ENCODE assay signal across 8 cellular contexts in genomic region chr5:169637856-169638190, GRCh38. TPM values are rescaled to one million over a fixed set of nuclear protein-coding genes. Genes with fewer than 3 reads are reported as not detected.
DNase-seq lines count a peak whose midpoint lies in the region; ATAC-seq, FAIRE-seq and TF ChIP-seq lines count a peak whose summit lies in the region.

No MANE protein-coding gene starts in this region.

- peaks cover 12% of the 10 kb centered on the region; the same call in 1 of the 2 replicates for H3K4me1 ChIP-seq in GM12878 (ENCODE audit: control insufficient read depth, insufficient read depth, low read length)

- DNase-seq in T-helper 1 cell: peak; percentile 36 to 85 (median 51)
- no peak for DNase-seq in GM12878 (ENCODE audit: low read depth, low spot score)
- DNase-seq in stimulated activated CD4-positive, alpha-beta T cell treated with anti-CD3 and anti-CD28 coated beads, Interleukin-12 subunit alpha, Interleukin-12 subunit beta, amount 100 ng/mL, for 24 hours (ENCODE audit: low read depth in 2 of 2): peak; percentile 49 to 63
- no peak for DNase-seq in NCI-H1092 treated with DMSO at 0.1 percent for 48 hours (lab: John Stamatoyannopoulos, UW)
- DNase-seq in SHP77 treated with DMSO at 0.1 percent for 48 hours (lab: John Stamatoyannopoulos, UW): no peak
- no peak for DNase-seq in occipital lobe (lab: John Stamatoyannopoulos, UW)

- peak; percentile 54 for ATAC-seq in GM18870 (IDR thresholded peaks at IDR 0.05; ENCODE audit: unreplicated experiment)
- peak; percentile 58 for ATAC-seq in HG03039 (IDR thresholded peaks at IDR 0.05; ENCODE audit: unreplicated experiment)
- peak; percentile 84 for ATAC-seq in GM12878

- peak overlapping the region; percentile 94 for H2AFZ ChIP-seq in GM12878 (ENCODE audit: control insufficient read depth, low read depth, low read length)

- CTCF ChIA-PET in GM12878 (lab: Yijun Ruan, JAX): interaction anchor here (0.8 to 2.0 kb wide), 9 partner anchors 9 to 650 kb away, joined by 3 to 12 read pairs (median 4); partner anchors contain the start of genes INSYN2B and SPDL1

- H3K79me2 ChIP-seq in GM12878 (ENCODE audit: control insufficient read depth, insufficient read depth, low read length): peaks cover 63% of the 10 kb centered on the region

- TF ChIP-seq RAD21 in GM12878 (IDR thresholded peaks at IDR 0.05; ENCODE audit: insufficient read depth, low read depth, low read length): no peak

- BruUV-seq in GM12878 (replicated peaks; lab: Mats Ljungman, UMichigan): no TSS peak

- intact Hi-C loops in GM12878 (cut with micrococcal nuclease; ENCODE audit: unreplicated experiment): loop anchor here (1.0 to 2.0 kb wide), 3 partner anchors 19 to 1059 kb away; partner anchors contain the start of gene PANK3

- peaks cover 0 to 10% of the 10 kb centered on the region in 2 experiments for H3K36me3 ChIP-seq in GM12878 (ENCODE audit: control insufficient read depth in 2 of 2, insufficient read depth in 2 of 2, low read length in 1 of 2)

- peak overlapping the region; percentile 99 for H3K4me2 ChIP-seq in GM12878 (ENCODE audit: control insufficient read depth, insufficient read depth)

- peak overlapping the region; percentile 98 for H3K27ac ChIP-seq in GM12878 (ENCODE audit: control insufficient read depth, insufficient read depth)

- 4% methylated on average over 6 of the region's 6 CpGs for WGBS in GM12878 (ENCODE audit: insufficient coverage, insufficient replicate concordance, low lambda C conversion rate, missing lambda C conversion rate)

- peaks cover 4% of the 10 kb centered on the region; the same call in 2 of the 3 replicates for H3K9me3 ChIP-seq in GM12878 (replicated peaks; ENCODE audit: control insufficient read depth, insufficient read depth, low read length)

- no peak for TF ChIP-seq EP300 in GM12878 (IDR thresholded peaks at IDR 0.05; ENCODE audit: borderline replicate concordance in 1 of 2, control insufficient read depth in 1 of 2, low read depth in 2 of 2, low read length in 2 of 2)

- peak overlapping the region; percentile 98 for H3K9ac ChIP-seq in GM12878 (ENCODE audit: control insufficient read depth, insufficient read depth, low read length)

- H4K20me1 ChIP-seq in GM12878 (ENCODE audit: control insufficient read depth, insufficient read depth): peaks cover 4% of the 10 kb centered on the region; the same call in 1 of the 2 replicates

- TF ChIP-seq POLR2A in GM12878 (IDR thresholded peaks at IDR 0.05; ENCODE audit: low read depth, low read length): no peak; the same call in 1 of the 2 replicates

- in situ Hi-C loops in GM12878 (cut with MboI): no loop called here

- H3K27me3 ChIP-seq in GM12878 (replicated peaks in 1 of 2; ENCODE audit: control insufficient read depth in 2 of 2, insufficient read depth in 2 of 2, low read length in 1 of 2): no peaks in the 10 kb centered on the region

- RAD21 ChIA-PET in GM12878 (lab: Charles Lee; ENCODE audit: unreplicated experiment): interaction anchor here (0.6 to 4.6 kb wide), 10 partner anchors 11 to 173 kb away, joined by 3 to 47 read pairs (median 8); partner anchors contain the start of gene SPDL1

- H3K4me3 ChIP-seq in GM12878: peak overlapping the region; percentile 89

- no peak for TF ChIP-seq CTCF in GM12878 (IDR thresholded peaks at IDR 0.05 in 2 of 3, conservative IDR thresholded peaks at IDR 0.05 in 1 of 3; ENCODE audit: control insufficient read depth in 2 of 3, extremely low read depth in 1 of 3, insufficient read depth in 1 of 3, low read depth in 3 of 3, low read length in 3 of 3)

- POLR2A ChIA-PET in GM12878 (lab: Charles Lee): interaction anchor here (0.6 to 4.6 kb wide), 12 partner anchors 10 to 65 kb away, joined by 3 to 24 read pairs (median 10); partner anchors contain the start of gene SPDL1

- no peak for FAIRE-seq in GM12878 (lab: Jason Lieb, UNC)

- SMC1A ChIA-PET in GM12878 (lab: Charles Lee; ENCODE audit: uncharacterized antibody, unreplicated experiment): interaction anchor here (0.7 to 4.9 kb wide), 18 partner anchors 9 to 400 kb away, joined by 3 to 36 read pairs (median 4); partner anchors contain the start of gene SPDL1

TF ChIP-seq in GM12878, 131 proteins besides CTCF, POLR2A, EP300 and RAD21 (continues in another document):
- TF ChIP-seq ZNF687 (IDR thresholded peaks at IDR 0.05): peak; percentile 98

RNA-seq across cellular contexts. Expression of gene DOCK2, which starts 0.7 kb away (rescaled TPM):
- total RNA-seq in GM12878 (2013; cell fraction: nucleolus; rRNA removed): 746 and 764 TPM in 2 replicates
- 172 and 178 TPM in 2 replicates for total RNA-seq in GM12878 (2014; rRNA removed)
- 125 and 126 TPM in 2 replicates for total RNA-seq in GM12878 (2014; rRNA removed; fragmentation: Illumina TruSeq; extraction: Trizol)
- total RNA-seq in GM12878 (2021): 179 and 192 TPM in 2 replicates
- polyA plus RNA-seq in GM12878 (2011; ENCODE audit: low read depth): 75.8 TPM
- polyA plus RNA-seq in GM12878 (2011; rRNA removed): 130 and 171 TPM in 2 replicates
- 148 and 150 TPM in 2 replicates for polyA plus RNA-seq in GM12878 (2011; cell fraction: cytosol; rRNA removed)
- polyA plus RNA-seq in GM12878 (2011; cell fraction: nucleus; rRNA removed): 183 and 219 TPM in 2 replicates
- 87.1 and 104 TPM in 2 replicates for polyA plus RNA-seq in GM12878 (2012)
- 123 and 129 TPM in 2 replicates for polyA plus RNA-seq in GM12878 (2014; fragmentation: Illumina TruSeq; extraction: Trizol)
- 10 to 100 TPM; 34.2 to 41.6 TPM for polyA plus RNA-seq in GM12878 (2014; fragmentation: Nextera tagmentation; extraction: Ambion mirVana)
- polyA plus RNA-seq in GM12878 (2014; rRNA removed): 95.5 and 104 TPM in 2 replicates
- 100 to 1,000 TPM; 109 to 114 TPM for polyA plus RNA-seq in GM12878 (2016; fragmentation: Nextera tagmentation; extraction: Ambion mirVana)
- polyA minus RNA-seq in GM12878 (2011; rRNA and poly(A)+ RNA removed): 381 and 449 TPM in 2 replicates
- 66.6 and 92.6 TPM in 2 replicates for polyA minus RNA-seq in GM12878 (2011; cell fraction: cytosol; rRNA and poly(A)+ RNA removed)
- 411 and 600 TPM in 2 replicates for polyA minus RNA-seq in GM12878 (2011; cell fraction: nucleus; rRNA and poly(A)+ RNA removed)
- 6.4 TPM for total RNA-seq in occipital lobe

RNA-seq across cellular contexts. Expression of gene SPDL1, which starts 54.2 kb away (rescaled TPM):
- 33.6 and 40.2 TPM in 2 replicates for total RNA-seq in GM12878 (2013; cell fraction: nucleolus; rRNA removed)
- total RNA-seq in GM12878 (2014; rRNA removed) (34.2 and 38.9 TPM in 2 replicates), GM12878 (2014; rRNA removed; fragmentation: Illumina TruSeq; extraction: Trizol) (49.1 and 51.5 TPM in 2 replicates), GM12878 (2021) (34.5 and 39.2 TPM in 2 replicates), occipital lobe (18.6 TPM)
- 9.1 TPM for polyA plus RNA-seq in GM12878 (2011; ENCODE audit: low read depth)
- polyA plus RNA-seq in GM12878 (2011; rRNA removed) (39.7 and 70.1 TPM in 2 replicates), GM12878 (2014; fragmentation: Illumina TruSeq; extraction: Trizol) (67.6 TPM in 2 replicates), GM12878 (2014; fragmentation: Nextera tagmentation; extraction: Ambion mirVana) (10 to 100 TPM; 36.6 to 40.4 TPM), GM12878 (2014; rRNA removed) (39.2 and 53.0 TPM in 2 replicates), GM12878 (2016; fragmentation: Nextera tagmentation; extraction: Ambion mirVana) (10 to 100 TPM; 60.6 to 69.9 TPM)
- polyA plus RNA-seq in GM12878 (2011; cell fraction: cytosol; rRNA removed): 12.9 and 14.3 TPM in 2 replicates
- polyA plus RNA-seq in GM12878 (2011; cell fraction: nucleus; rRNA removed): 41.2 and 50.0 TPM in 2 replicates
- polyA plus RNA-seq in GM12878 (2012): 17.6 and 18.1 TPM in 2 replicates
- polyA minus RNA-seq in GM12878 (2011; rRNA and poly(A)+ RNA removed): 18.7 and 25.0 TPM in 2 replicates
- polyA minus RNA-seq in GM12878 (2011; cell fraction: cytosol; rRNA and poly(A)+ RNA removed): 11.9 and 12.7 TPM in 2 replicates
- polyA minus RNA-seq in GM12878 (2011; cell fraction: nucleus; rRNA and poly(A)+ RNA removed): 28.4 and 37.2 TPM in 2 replicates

Comparison
In these comparisons a context has a peak if more than half of its experiments do, and no peak if none do; other contexts are left out.
1. DNase-seq: peak in T-helper 1 cell (5 of 5) and stimulated activated CD4-positive, alpha-beta T cell treated with anti-CD3 and anti-CD28 coated beads, Interleukin-12 subunit alpha, Interleukin-12 subunit beta, amount 100 ng/mL, for 24 hours (2 of 2); none in GM12878 (single experiment), NCI-H1092 treated with DMSO at 0.1 percent for 48 hours (single experiment), SHP77 treated with DMSO at 0.1 percent for 48 hours (single experiment) and occipital lobe (single experiment).
2. RNA of gene DOCK2, which starts 0.7 kb away (total RNA-seq): 125 to 764 TPM in GM12878; 6.4 TPM in occipital lobe (single experiment); every median in the first group is over 10 times any median in the second.
3. Peak in every context shown above with its lines, with median percentiles within 50 percentile points of each other: ATAC-seq.